ENCODE assay signal across 9 cellular contexts in genomic region chrX:137164329-137164728, GRCh38.
"Had no signal": no experiment of that assay in that cellular context is flagged by ENCODE, and none has a peak within 500 bp of the region (broad histone marks: within the 10 kb centered on the region; RNA-seq: fewer than 3 reads in every experiment).

No MANE protein-coding gene starts in this region.

- H3K4me3 ChIP-seq: GM23248, HAP-1 had no signal

- H3K9me3 ChIP-seq: HAP-1 had no signal

- H2AFZ ChIP-seq: GM23248 had no signal

- ATAC-seq: HCT116 had no signal

- H3K9me3 Mint-ChIP-seq: HFFc6 had no signal

- H3K4me3 Mint-ChIP-seq: HFFc6, IgD-negative memory B cell had no signal

- DNase-seq: GM23248, GOT3, H7, HFFc6, KG1 had no signal

- H3K9ac ChIP-seq: GM23248 had no signal

- H3K27ac Mint-ChIP-seq: HFFc6, IgD-negative memory B cell had no signal

- H3K36me3 Mint-ChIP-seq: IgD-negative memory B cell had no signal

- H3K36me3 ChIP-seq: HAP-1 had no signal

- H3K27ac ChIP-seq: GM23248, HL-60 had no signal

- H3K4me1 Mint-ChIP-seq: IgD-negative memory B cell had no signal

- H3K4me1 ChIP-seq: HAP-1 had no signal
